8 cellular contexts compared by ENCODE assay signal in genomic region chr16:1781758-1782407, GRCh38.
DNase-seq lines count a peak whose midpoint lies in the region; ATAC-seq lines count a peak whose summit lies in the region.

No MANE protein-coding gene starts in this region.

- H3K9me3 ChIP-seq in iPS-20b (ENCODE audit: insufficient read depth, low read depth, low read length): no peaks in the 10 kb centered on the region

- H3K9ac ChIP-seq in iPS-20b (ENCODE audit: low read depth, low read length): peak overlapping the region; percentile 73

- H3K4me1 ChIP-seq in iPS-20b (ENCODE audit: insufficient read depth, low read length): peaks cover 4% of the 10 kb centered on the region

- DNase-seq in D341Med (ENCODE audit: low spot score) (peak; percentile 69), MV-4-11 (lab: John Stamatoyannopoulos, UW) (peak; percentile 26), astrocyte of the hippocampus (ENCODE audit: low read depth, low spot score) (peak; percentile 53), RKO (ENCODE audit: low spot score) (no peak)
- peak; percentile 40 for DNase-seq in stimulated activated CD4-positive, alpha-beta T cell treated with anti-CD3 and anti-CD28 coated beads, Interleukin-4, amount 100 ng/mL, for 24 hours
- no peak for DNase-seq in activated CD8-positive, alpha-beta memory T cell treated with anti-CD3 and anti-CD28 coated beads, Interleukin-2, amount 50 U/mL, for 48 hours

- peaks cover 14% of the 10 kb centered on the region; the same call in 1 of the 2 replicates for H3K36me3 ChIP-seq in iPS-20b (ENCODE audit: insufficient read depth, low read depth, low read length)

- H3K27ac ChIP-seq in iPS-20b (ENCODE audit: low read length): no peak overlapping the region

- no peaks in the 10 kb centered on the region for H3K27me3 ChIP-seq in iPS-20b (ENCODE audit: insufficient read depth, low read length)

- peak; percentile 4 for ATAC-seq in GM21619 (IDR thresholded peaks at IDR 0.05; ENCODE audit: unreplicated experiment)

- H3K4me3 ChIP-seq in iPS-20b (ENCODE audit: low read length): peak overlapping the region; percentile 96

Comparison
In these comparisons a context has a peak if more than half of its experiments do, and no peak if none do; other contexts are left out.
1. DNase-seq: peak in D341Med (single experiment), MV-4-11 (single experiment), astrocyte of the hippocampus (single experiment) and stimulated activated CD4-positive, alpha-beta T cell treated with anti-CD3 and anti-CD28 coated beads, Interleukin-4, amount 100 ng/mL, for 24 hours (single experiment); none in RKO (single experiment) and activated CD8-positive, alpha-beta memory T cell treated with anti-CD3 and anti-CD28 coated beads, Interleukin-2, amount 50 U/mL, for 48 hours (single experiment).